ENCODE assay signal across 18 cellular contexts in the genomic region with DNA sequence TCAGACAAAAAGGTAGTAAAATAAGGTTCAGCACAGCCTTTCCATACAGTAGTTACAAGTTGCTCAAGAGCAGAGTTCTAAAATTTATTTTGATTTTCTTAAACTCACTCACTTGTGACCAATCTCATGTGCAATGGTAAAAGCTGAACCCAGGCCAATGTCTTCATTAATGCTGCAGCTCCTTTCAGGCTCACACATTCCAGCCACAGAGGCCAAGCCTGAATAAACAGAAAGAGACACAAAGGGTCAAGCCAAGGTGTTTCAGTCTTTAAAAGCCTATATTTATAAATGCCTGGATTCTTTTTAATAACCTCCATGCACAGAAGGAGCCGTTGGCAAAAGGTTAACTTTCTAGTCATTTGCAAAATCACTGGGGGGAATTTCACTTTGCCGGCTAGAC.
A peak's percentile ranks its signal among the peaks of the same experiment; 100 is the strongest.
DNase-seq lines count a peak whose midpoint lies in the region; TF ChIP-seq lines count a peak whose summit lies in the region.
"Had no signal": no experiment of that assay in that cellular context is flagged by ENCODE, and none has a peak within 500 bp of the region (broad histone marks: within the 10 kb centered on the region; RNA-seq: fewer than 3 reads in every experiment).

No MANE protein-coding gene starts in this region.

- H3K4me1 ChIP-seq in GM23248 (ENCODE audit: insufficient read depth) = peaks cover 30% of the 10 kb centered on the region
- H3K4me1 ChIP-seq: left ventricle myocardium inferior, upper lobe of left lung had no signal

- no peak overlapping the region for H3K4me3 Mint-ChIP-seq in progenitor cell of endocrine pancreas (ENCODE audit: low read depth)

- H3K4me3 ChIP-seq in GM23248 (no peak overlapping the region), fibroblast of mammary gland (ENCODE audit: control insufficient read depth, low read depth, low read length) (no peak overlapping the region), lower leg skin (ENCODE audit: low read depth, poor library complexity, severe bottlenecking) (no peak overlapping the region)
- H3K4me3 ChIP-seq: gastroesophageal sphincter, left ventricle myocardium inferior, skin epidermis, stomach, upper lobe of left lung had no signal

- no peaks in the 10 kb centered on the region for H3K9me2 ChIP-seq in GM23248 (ENCODE audit: insufficient read depth)

- no peaks in the 10 kb centered on the region for H3K9me3 ChIP-seq in GM23248 (ENCODE audit: low read depth)
- H3K9me3 ChIP-seq: gastroesophageal sphincter, left ventricle myocardium inferior, stomach, upper lobe of left lung had no signal

- H3K9ac ChIP-seq in GM23248 = no peak overlapping the region

- in situ Hi-C loops in GM23248 (cut with MboI) = no loop called here

- H3K36me3 Mint-ChIP-seq in progenitor cell of endocrine pancreas (ENCODE audit: insufficient read depth) = no peaks in the 10 kb centered on the region

- H3K27ac ChIP-seq in GM23248 = peak overlapping the region; percentile 11; the same call in 1 of the 2 replicates
- H3K27ac ChIP-seq: gastroesophageal sphincter, left ventricle myocardium inferior, RWPE1, skin epidermis, stomach, upper lobe of left lung had no signal

- H4K20me1 ChIP-seq in GM23248 (ENCODE audit: insufficient read depth) = no peaks in the 10 kb centered on the region

- peak; percentile 49 for DNase-seq in GM23248
- peak; percentile 91 for DNase-seq in NCI-H69 (lab: John Stamatoyannopoulos, UW)
- DNase-seq in fibroblast of mammary gland (ENCODE audit: low read depth) = peak; percentile 48
- no peak for DNase-seq in progenitor cell of endocrine pancreas (ENCODE audit: low spot score, unreplicated experiment)
- no peak for DNase-seq in RPMI8226
- DNase-seq in lower leg skin (ENCODE audit: low spot score in 2 of 2) = no peak
- no peak for DNase-seq in NCI-H2081 treated with DMSO at 0.1 percent for 48 hours (lab: John Stamatoyannopoulos, UW)
- DNase-seq: activated CD4-positive, alpha-beta T cell treated with anti-CD3 and anti-CD28 coated beads for 48 hours; AML-193; left ventricle myocardium inferior; NCI-H1694; occipital lobe; stimulated activated CD4-positive, alpha-beta T cell treated with anti-CD3 and anti-CD28 coated beads, Interleukin-2, amount 100 ng/mL, for 48 hours; stomach; upper lobe of left lung had no signal

- no peak for TF ChIP-seq POLR2A in lower leg skin (IDR thresholded peaks at IDR 0.05)

- peak overlapping the region; percentile 29 for H3K27ac Mint-ChIP-seq in progenitor cell of endocrine pancreas

- TF ChIP-seq CTCF in fibroblast of mammary gland (conservative IDR thresholded peaks at IDR 0.05; ENCODE audit: control insufficient read depth, insufficient read depth, low read depth, low read length) (no peak), progenitor cell of endocrine pancreas (IDR thresholded peaks at IDR 0.05; ENCODE audit: unreplicated experiment) (no peak), lower leg skin (IDR thresholded peaks at IDR 0.05) (no peak)

- no peaks in the 10 kb centered on the region for H3K27me3 ChIP-seq in GM23248 (replicated peaks; ENCODE audit: insufficient read depth)
- H3K27me3 ChIP-seq: gastroesophageal sphincter, stomach, upper lobe of left lung had no signal

- 53 to 57% methylated on average over 2 of the region's 2 CpGs for WGBS in GM23248 (ENCODE audit: low coverage in 1 of 2, low lambda C conversion rate in 2 of 2, missing lambda C conversion rate in 2 of 2), 2 experiments
- WGBS in lower leg skin, 2 donors = 52 to 63% methylated on average over 2 of the region's 2 CpGs

- H3K4me2 ChIP-seq in GM23248 (ENCODE audit: unreplicated experiment) = peak overlapping the region; percentile 5

- H3K4me1 Mint-ChIP-seq in progenitor cell of endocrine pancreas (ENCODE audit: low read depth) = peaks cover 31% of the 10 kb centered on the region

- no peak overlapping the region for H2AFZ ChIP-seq in GM23248

- intact Hi-C loops in lower leg skin (cut with DNase I; ENCODE audit: low total_unique reads) = no loop called here

- H3K79me2 ChIP-seq in GM23248 (ENCODE audit: insufficient read depth) = peaks cover 58% of the 10 kb centered on the region

- peaks cover 29% of the 10 kb centered on the region for H3F3A ChIP-seq in GM23248 (ENCODE audit: insufficient read depth)

- H3K27me3 Mint-ChIP-seq in progenitor cell of endocrine pancreas = no peaks in the 10 kb centered on the region

- no peaks in the 10 kb centered on the region for H3K9me3 Mint-ChIP-seq in progenitor cell of endocrine pancreas (ENCODE audit: low read depth)

- peaks cover 61% of the 10 kb centered on the region for H3K36me3 ChIP-seq in GM23248 (ENCODE audit: low read depth)
- H3K36me3 ChIP-seq: gastroesophageal sphincter, left ventricle myocardium inferior, stomach, upper lobe of left lung had no signal

Comparison
In these comparisons a context has a peak if more than half of its experiments do, and no peak if none do; other contexts are left out.
1. DNase-seq: peak in GM23248 (single experiment), NCI-H69 (single experiment) and fibroblast of mammary gland (single experiment); none in progenitor cell of endocrine pancreas (single experiment), RPMI8226 (single experiment), lower leg skin (0 of 2) and NCI-H2081 treated with DMSO at 0.1 percent for 48 hours (single experiment).